8 cellular contexts compared by ENCODE assay signal in the genomic region with DNA sequence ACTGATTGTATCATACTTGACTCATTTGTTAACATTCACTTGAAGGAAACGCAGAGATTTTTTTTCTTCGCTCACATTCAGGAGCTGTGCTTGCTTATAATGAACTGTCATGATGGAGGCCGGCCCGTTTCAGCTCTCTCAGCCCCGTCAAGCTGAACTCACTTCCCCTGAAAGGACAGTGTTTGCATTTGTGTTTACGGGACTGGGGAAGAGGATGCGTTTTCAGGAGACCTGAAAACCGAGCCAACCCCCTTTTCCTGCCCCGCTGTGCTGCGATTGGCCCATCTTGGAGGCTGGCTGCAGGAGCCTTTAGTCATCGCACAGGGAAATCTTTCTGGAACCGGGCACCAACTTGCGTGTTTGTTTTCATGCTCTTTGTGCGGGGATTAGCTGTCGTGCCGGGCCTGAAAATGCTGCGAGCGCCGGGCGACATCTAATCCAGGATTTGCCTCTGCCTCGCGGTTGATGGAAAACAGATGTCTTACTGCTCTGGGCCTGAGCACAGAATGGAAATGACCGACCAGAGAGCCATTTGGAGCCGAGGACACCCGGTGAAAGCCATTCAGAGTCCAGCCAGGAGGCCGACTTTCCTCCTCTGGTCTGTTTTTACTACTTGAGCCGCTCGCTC. TPM values are rescaled to one million over a fixed set of nuclear protein-coding genes. Genes with fewer than 3 reads are reported as not detected.
DNase-seq lines count a peak whose midpoint lies in the region; ATAC-seq and TF ChIP-seq lines count a peak whose summit lies in the region.

No MANE protein-coding gene starts in this region.

- H3K79me2 ChIP-seq in MM.1S (ENCODE audit: low read length) = no peaks in the 10 kb centered on the region

- peaks cover 7% of the 10 kb centered on the region; the same call in 1 of the 2 replicates for H3K4me1 ChIP-seq in ES-I3 (ENCODE audit: insufficient read depth, low read length)
- H3K4me1 ChIP-seq in MM.1S (ENCODE audit: low read length) = no peaks in the 10 kb centered on the region
- H3K4me1 ChIP-seq in esophagus muscularis mucosa = peaks cover 21 to 40% (median 36%) of the 10 kb centered on the region in 4 donors
- peaks cover 22% of the 10 kb centered on the region for H3K4me1 ChIP-seq in mononuclear cell (ENCODE audit: insufficient read depth, low read length)
- no peaks in the 10 kb centered on the region for H3K4me1 ChIP-seq in testis

- peaks cover 17% of the 10 kb centered on the region for H3K4me1 Mint-ChIP-seq in activated CD8-positive, alpha-beta memory T cell treated with anti-CD3 and anti-CD28 coated beads, Interleukin-2, amount 10 ng/mL, durations not matched to agents 7 days and 5 days

- H3K9ac ChIP-seq in ES-I3 (ENCODE audit: low read depth, low read length) (peak overlapping the region; percentile 73), MM.1S (ENCODE audit: low read length) (peak overlapping the region; percentile 38; the same call in 1 of the 2 replicates)

- no peak for TF ChIP-seq EP300 in esophagus muscularis mucosa (IDR thresholded peaks at IDR 0.05)

- ATAC-seq in GM21825 (IDR thresholded peaks at IDR 0.05; ENCODE audit: unreplicated experiment) (peak; percentile 36), HG03457 (IDR thresholded peaks at IDR 0.05; ENCODE audit: unreplicated experiment) (no peak)
- ATAC-seq in activated CD8-positive, alpha-beta memory T cell treated with anti-CD3 and anti-CD28 coated beads, Interleukin-2, amount 10 ng/mL, durations not matched to agents 7 days and 5 days = peak; percentile 42

- H3K4me2 ChIP-seq in MM.1S (ENCODE audit: low read depth, low read length) = peak overlapping the region; percentile 87

- H3F3A ChIP-seq in MM.1S (ENCODE audit: insufficient read depth, low read length) = 0 out of 2 replicates have a peak, but pooled peaks cover 5% of the 10 kb centered on the region

- CTCF ChIA-PET in activated CD8-positive, alpha-beta memory T cell treated with anti-CD3 and anti-CD28 coated beads, Interleukin-2, amount 10 ng/mL, durations not matched to agents 7 days and 5 days (lab: Charles Lee) = interaction anchor here (0.8 kb wide), 1 partner anchor 122 kb away, joined by 3 read pairs; no protein-coding TSS in a partner anchor

- H3K4me3 Mint-ChIP-seq in activated CD8-positive, alpha-beta memory T cell treated with anti-CD3 and anti-CD28 coated beads, Interleukin-2, amount 10 ng/mL, durations not matched to agents 7 days and 5 days = peak overlapping the region; percentile 63

- H2AFZ ChIP-seq in MM.1S (ENCODE audit: low read length) = peak overlapping the region; percentile 91

- no peaks in the 10 kb centered on the region for H3K9me3 Mint-ChIP-seq in activated CD8-positive, alpha-beta memory T cell treated with anti-CD3 and anti-CD28 coated beads, Interleukin-2, amount 10 ng/mL, durations not matched to agents 7 days and 5 days (ENCODE audit: low read depth)

- H4K20me1 ChIP-seq in MM.1S (ENCODE audit: insufficient read depth, low read length) = no peaks in the 10 kb centered on the region

- peaks cover 11% of the 10 kb centered on the region for H3K36me3 Mint-ChIP-seq in activated CD8-positive, alpha-beta memory T cell treated with anti-CD3 and anti-CD28 coated beads, Interleukin-2, amount 10 ng/mL, durations not matched to agents 7 days and 5 days

- no peaks in the 10 kb centered on the region for H3K9me3 ChIP-seq in ES-I3 (ENCODE audit: control insufficient read depth, insufficient read depth, low read length)
- H3K9me3 ChIP-seq in MM.1S (replicated peaks; ENCODE audit: insufficient read depth, low read length) = no peaks in the 10 kb centered on the region
- no peaks in the 10 kb centered on the region for H3K9me3 ChIP-seq in esophagus muscularis mucosa
- H3K9me3 ChIP-seq in mononuclear cell (ENCODE audit: low read depth, low read length) = peaks cover 9% of the 10 kb centered on the region
- no peaks in the 10 kb centered on the region for H3K9me3 ChIP-seq in testis

- no peaks in the 10 kb centered on the region for H3K27me3 ChIP-seq in MM.1S (replicated peaks; ENCODE audit: insufficient read depth, low read length)
- H3K27me3 ChIP-seq in esophagus muscularis mucosa = no peaks in the 10 kb centered on the region
- peaks cover 26% of the 10 kb centered on the region for H3K27me3 ChIP-seq in mononuclear cell (ENCODE audit: insufficient read depth, low read length)
- H3K27me3 ChIP-seq in testis = no peaks in the 10 kb centered on the region

- peak overlapping the region; percentile 8 for H3K27ac Mint-ChIP-seq in activated CD8-positive, alpha-beta memory T cell treated with anti-CD3 and anti-CD28 coated beads, Interleukin-2, amount 10 ng/mL, durations not matched to agents 7 days and 5 days

- H3K9me2 ChIP-seq in MM.1S (replicated peaks; ENCODE audit: insufficient read depth, low read length) = no peaks in the 10 kb centered on the region

- under 1% methylated on average over 17 of the region's 28 CpGs for WGBS in esophagus muscularis mucosa
- 2 to 3% methylated on average over 21 to 28 of the region's 28 CpGs for WGBS in testis, 2 donors

- H3K27ac ChIP-seq in MM.1S (ENCODE audit: low read length) (peak overlapping the region; percentile 4; the same call in 1 of the 2 replicates), esophagus muscularis mucosa (replicated peaks in 1 of 4) (peak overlapping the region; percentile 90 to 98 (median 95)), testis (peak overlapping the region; percentile 51 to 86)

- peak; percentile 34 for DNase-seq in MM.1S
- DNase-seq in activated CD8-positive, alpha-beta memory T cell treated with anti-CD3 and anti-CD28 coated beads, Interleukin-2, amount 10 ng/mL, durations not matched to agents 7 days and 5 days = no peak
- no peak for DNase-seq in esophagus muscularis mucosa (ENCODE audit: extremely low spot score)
- DNase-seq in testis = peak; percentile 61

- peak overlapping the region; percentile 67 for H3K4me3 ChIP-seq in MM.1S (ENCODE audit: low read length)
- H3K4me3 ChIP-seq in esophagus muscularis mucosa = peak overlapping the region; percentile 61 to 84 (median 77)
- H3K4me3 ChIP-seq in mononuclear cell (ENCODE audit: low read length) = peak overlapping the region; percentile 44
- peak overlapping the region; percentile 64 to 68 for H3K4me3 ChIP-seq in testis

- H3K27me3 Mint-ChIP-seq in activated CD8-positive, alpha-beta memory T cell treated with anti-CD3 and anti-CD28 coated beads, Interleukin-2, amount 10 ng/mL, durations not matched to agents 7 days and 5 days = peaks cover 73% of the 10 kb centered on the region

- no peaks in the 10 kb centered on the region for H3K36me3 ChIP-seq in ES-I3 (ENCODE audit: insufficient read depth, low read length)
- H3K36me3 ChIP-seq in MM.1S (replicated peaks; ENCODE audit: insufficient read depth, low read length) = no peaks in the 10 kb centered on the region
- H3K36me3 ChIP-seq in esophagus muscularis mucosa = no peaks in the 10 kb centered on the region
- H3K36me3 ChIP-seq in testis (ENCODE audit: low read depth, missing control alignments) = no peaks in the 10 kb centered on the region

- TF ChIP-seq POLR2A in esophagus muscularis mucosa (IDR thresholded peaks at IDR 0.05; ENCODE audit: low read depth) (no peak), testis (IDR thresholded peaks at IDR 0.05) (no peak)

- intact Hi-C loops in esophagus muscularis mucosa (cut with DNase I) = loop anchor here (10.0 kb wide), 1 partner anchor 353 kb away; no protein-coding TSS in a partner anchor
- intact Hi-C loops in testis (cut with DNase I; ENCODE audit: low total_unique reads) = no loop called here

- TF ChIP-seq CTCF in MM.1S (IDR thresholded peaks at IDR 0.05; ENCODE audit: low read length) (no peak), esophagus muscularis mucosa (IDR thresholded peaks at IDR 0.05) (no peak), testis (IDR thresholded peaks at IDR 0.05) (no peak)

RNA-seq across cellular contexts. Expression of a gene that starts 18.0 kb away (rescaled TPM):
- not detected for total RNA-seq in activated CD8-positive, alpha-beta memory T cell treated with anti-CD3 and anti-CD28 coated beads, Interleukin-2, amount 10 ng/mL, durations not matched to agents 7 days and 5 days
- total RNA-seq in esophagus muscularis mucosa (10 to 100 TPM; 28.3 to 36.9 (median 30.4) TPM), mononuclear cell (1.7 TPM), testis (10 to 100 TPM; 10.7 to 12.8 TPM)
- polyA plus RNA-seq in testis (ENCODE audit: insufficient read depth, low read depth, low replicate concordance) = 6.1 TPM

Comparison
In these comparisons a context has a peak if more than half of its experiments do, and no peak if none do; other contexts are left out.
1. DNase-seq: peak in MM.1S (single experiment) and testis (single experiment); none in activated CD8-positive, alpha-beta memory T cell treated with anti-CD3 and anti-CD28 coated beads, Interleukin-2, amount 10 ng/mL, durations not matched to agents 7 days and 5 days (single experiment) and esophagus muscularis mucosa (single experiment).
2. H3K27ac ChIP-seq: peak in every context shown above with its lines; median percentile 95 in esophagus muscularis mucosa; 68 in testis; 4 in MM.1S.
3. Peak in every context shown above with its lines, with median percentiles within 50 percentile points of each other: H3K4me3 ChIP-seq.